In the genomic region with DNA sequence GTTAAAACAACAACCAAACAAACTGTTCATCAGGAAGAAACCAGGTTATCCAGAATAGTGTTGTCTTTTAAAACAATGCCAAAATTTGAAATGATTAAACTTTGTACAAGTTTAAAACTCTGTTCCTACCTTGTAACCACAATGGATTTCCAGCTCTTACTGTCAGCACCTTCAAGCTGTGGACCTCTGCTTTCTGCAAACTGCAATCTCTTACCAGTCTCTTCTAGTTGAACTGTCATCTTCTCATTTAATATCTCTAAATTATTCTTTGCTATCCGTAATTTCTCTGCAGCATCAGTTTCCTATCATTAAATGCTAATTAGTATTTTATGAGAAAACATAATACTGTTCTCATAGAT, we compare ENCODE assay signal across 24 cellular contexts. TPM values are rescaled to one million over a fixed set of nuclear protein-coding genes. Genes with fewer than 3 reads are reported as not detected.
DNase-seq lines count a peak whose midpoint lies in the region; ATAC-seq and TF ChIP-seq lines count a peak whose summit lies in the region.
"Had no signal": no experiment of that assay in that cellular context is flagged by ENCODE, and none has a peak within 500 bp of the region (broad histone marks: within the 10 kb centered on the region; RNA-seq: fewer than 3 reads in every experiment).

No MANE protein-coding gene starts in this region.

- no peak for DNase-seq in activated T-cell treated with anti-CD3 and anti-CD28 coated beads, Interleukin-2, amount 50 U/mL, for 72 hours
- DNase-seq in activated T-cell treated with anti-CD3 and anti-CD28 coated beads for 4 hours: no peak
- no peak for DNase-seq in foreskin keratinocyte
- no peak for DNase-seq in left ventricle myocardium superior
- no peak for DNase-seq in progenitor cell of endocrine pancreas (ENCODE audit: low spot score, unreplicated experiment)
- no peak for DNase-seq in foreskin melanocyte
- no peak for DNase-seq in SK-N-DZ (ENCODE audit: low spot score)
- DNase-seq: 8988T, GDM1, H7, MG63, NCI-H1417, NCI-H1694 treated with DMSO at 0.1 percent for 48 hours, NCI-H2081 treated with DMSO at 0.1 percent for 48 hours, NCI-H2171 treated with DMSO at 0.1 percent for 48 hours, NCI-H446, NCI-H526, OCI-M1 had no signal

- H3K4me3 Mint-ChIP-seq in activated T-cell treated with anti-CD3 and anti-CD28 coated beads, Interleukin-2, amount 50 U/mL, for 72 hours: no peak overlapping the region
- no peak overlapping the region for H3K4me3 Mint-ChIP-seq in progenitor cell of endocrine pancreas (ENCODE audit: low read depth)
- H3K4me3 Mint-ChIP-seq: B cell, CD14-positive monocyte had no signal

- no peak overlapping the region for H3K4me3 ChIP-seq in rectal smooth muscle tissue (ENCODE audit: low read length)
- H3K4me3 ChIP-seq: K562, MG63 had no signal

- H3K27me3 Mint-ChIP-seq in activated T-cell treated with anti-CD3 and anti-CD28 coated beads, Interleukin-2, amount 50 U/mL, for 72 hours (ENCODE audit: low read depth): no peaks in the 10 kb centered on the region
- H3K27me3 Mint-ChIP-seq in progenitor cell of endocrine pancreas: no peaks in the 10 kb centered on the region
- H3K27me3 Mint-ChIP-seq: B cell had no signal

- peak overlapping the region; percentile 72 for H3K27ac Mint-ChIP-seq in activated T-cell treated with anti-CD3 and anti-CD28 coated beads, Interleukin-2, amount 50 U/mL, for 72 hours
- H3K27ac Mint-ChIP-seq in progenitor cell of endocrine pancreas: no peak overlapping the region
- H3K27ac Mint-ChIP-seq: B cell had no signal

- peaks cover 12% of the 10 kb centered on the region for H3K4me1 Mint-ChIP-seq in activated T-cell treated with anti-CD3 and anti-CD28 coated beads, Interleukin-2, amount 50 U/mL, for 72 hours (ENCODE audit: low read depth)
- H3K4me1 Mint-ChIP-seq in progenitor cell of endocrine pancreas (ENCODE audit: low read depth): no peaks in the 10 kb centered on the region

- no peak for ATAC-seq in activated T-cell treated with anti-CD3 and anti-CD28 coated beads, Interleukin-2, amount 50 U/mL, for 72 hours (replicated peaks in 1 of 2)
- ATAC-seq in foreskin keratinocyte: peak; percentile 24
- ATAC-seq in left ventricle myocardium superior: peak; percentile 73
- ATAC-seq: HepG2, K562 had no signal

- H3K36me3 Mint-ChIP-seq in activated T-cell treated with anti-CD3 and anti-CD28 coated beads, Interleukin-2, amount 50 U/mL, for 72 hours (ENCODE audit: insufficient read depth in 2 of 2): peaks cover 6 to 11% of the 10 kb centered on the region in 2 donors
- peaks cover 33% of the 10 kb centered on the region for H3K36me3 Mint-ChIP-seq in progenitor cell of endocrine pancreas (ENCODE audit: insufficient read depth)

- intact Hi-C loops in left ventricle myocardium superior (cut with micrococcal nuclease): no loop called here

- no peaks in the 10 kb centered on the region for H3K36me3 ChIP-seq in rectal smooth muscle tissue (ENCODE audit: control insufficient read depth, insufficient read depth, low read length)

- H3K4me1 ChIP-seq in foreskin keratinocyte (peaks cover 6% of the 10 kb centered on the region), rectal smooth muscle tissue (ENCODE audit: control insufficient read depth, insufficient read depth, low read length) (peaks cover 4% of the 10 kb centered on the region)

- TF ChIP-seq CTCF in foreskin keratinocyte (conservative IDR thresholded peaks at IDR 0.05): no peak
- TF ChIP-seq CTCF in progenitor cell of endocrine pancreas (IDR thresholded peaks at IDR 0.05; ENCODE audit: unreplicated experiment): no peak

- H3K9ac ChIP-seq in rectal smooth muscle tissue (ENCODE audit: low read length): no peak overlapping the region

- H3K27me3 ChIP-seq in foreskin keratinocyte (no peaks in the 10 kb centered on the region), rectal smooth muscle tissue (ENCODE audit: control insufficient read depth, insufficient read depth, low read length) (no peaks in the 10 kb centered on the region)
- H3K27me3 ChIP-seq: MG63 had no signal

- H3K9me3 Mint-ChIP-seq in activated T-cell treated with anti-CD3 and anti-CD28 coated beads, Interleukin-2, amount 50 U/mL, for 72 hours: no peaks in the 10 kb centered on the region
- no peaks in the 10 kb centered on the region for H3K9me3 Mint-ChIP-seq in progenitor cell of endocrine pancreas (ENCODE audit: low read depth)
- H3K9me3 Mint-ChIP-seq: CD14-positive monocyte had no signal

- H3K27ac ChIP-seq in foreskin keratinocyte: no peak overlapping the region
- H3K27ac ChIP-seq in rectal smooth muscle tissue (ENCODE audit: low read depth, low read length): peak overlapping the region; percentile 46

RNA-seq across cellular contexts. Expression of a gene that starts 29.5 kb away (rescaled TPM):
- total RNA-seq in activated T-cell treated with anti-CD3 and anti-CD28 coated beads, Interleukin-2, amount 50 U/mL, for 72 hours: under 1 TPM; 0.12 to 0.36 TPM
- total RNA-seq in foreskin keratinocyte (not detected in 2 replicates), left ventricle myocardium superior (not detected), progenitor cell of endocrine pancreas (0.10 and 0.16 TPM in 2 replicates)
- polyA plus RNA-seq in foreskin keratinocyte: not detected in 2 replicates
- polyA plus RNA-seq in SK-N-DZ (2014; cell fraction: cytosol; rRNA removed): 0.09 TPM in 1 of 2 replicates, not detected in the other
- not detected in 2 replicates for polyA plus RNA-seq in SK-N-DZ (2014; cell fraction: nucleus; rRNA removed)
- total RNA-seq: H7, HepG2, LHCN-M2 had no signal
- polyA plus RNA-seq: CD14-positive monocyte, HepG2 had no signal

Comparison
In these comparisons a context has a peak if more than half of its experiments do, and no peak if none do; other contexts are left out.
1. ATAC-seq: peak in foreskin keratinocyte (single experiment) and left ventricle myocardium superior (single experiment); none in activated T-cell treated with anti-CD3 and anti-CD28 coated beads, Interleukin-2, amount 50 U/mL, for 72 hours (0 of 2).